In the genomic region with DNA sequence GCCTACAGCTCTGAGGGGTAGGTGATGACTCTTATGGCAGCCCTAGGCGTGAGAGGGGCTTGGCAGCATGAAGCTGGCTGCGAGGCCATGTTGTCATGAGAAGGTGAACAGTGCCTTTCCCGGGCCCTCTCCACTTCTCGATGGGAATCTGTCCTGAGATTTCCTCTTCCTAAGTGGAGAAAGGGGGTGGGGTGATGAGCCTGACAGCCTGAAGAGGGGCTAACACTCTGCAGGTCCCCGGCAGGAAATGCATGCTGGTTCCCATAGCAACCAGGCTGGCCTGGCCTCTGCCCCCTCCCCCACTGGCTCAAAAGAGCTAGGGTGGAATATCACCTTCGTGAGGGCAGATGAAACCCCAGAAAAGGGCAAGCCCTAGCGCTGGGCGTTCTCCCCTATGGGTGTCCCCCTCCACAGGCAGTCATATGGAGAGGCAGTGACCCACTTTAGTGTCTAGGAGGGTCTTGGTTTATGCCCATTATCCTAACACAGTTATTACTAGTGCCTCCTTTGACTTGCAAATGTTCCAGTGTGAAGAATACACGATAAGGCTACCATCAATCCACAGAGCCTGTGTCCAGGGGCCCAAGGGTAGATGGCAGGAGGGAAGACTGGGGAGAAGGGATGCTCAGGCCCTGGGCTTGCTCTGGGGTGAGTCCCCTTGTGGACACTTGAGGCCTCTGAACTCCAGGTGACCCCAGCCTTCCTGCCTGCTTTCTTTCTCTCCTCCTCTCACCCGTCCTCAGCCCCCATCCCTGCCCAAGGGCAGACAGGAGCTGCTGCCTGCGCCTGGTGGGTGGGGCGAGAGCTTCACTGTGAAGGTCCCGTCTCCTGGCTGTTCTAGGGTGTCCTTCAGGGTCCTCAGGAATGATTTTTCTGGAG, we compare ENCODE assay signal across 14 cellular contexts. TPM values are rescaled to one million over a fixed set of nuclear protein-coding genes. Genes with fewer than 3 reads are reported as not detected.
DNase-seq lines count a peak whose midpoint lies in the region; ATAC-seq and TF ChIP-seq lines count a peak whose summit lies in the region.
"Had no signal": no experiment of that assay in that cellular context is flagged by ENCODE, and none has a peak within 500 bp of the region (broad histone marks: within the 10 kb centered on the region; RNA-seq: fewer than 3 reads in every experiment).

No MANE protein-coding gene starts in this region.

- no peak overlapping the region; the same call in 1 of the 2 replicates for H3K14ac ChIP-seq in H9 (ENCODE audit: insufficient read depth, low read length)

- no peaks in the 10 kb centered on the region for H3K79me2 ChIP-seq in H9 (ENCODE audit: insufficient read depth, low read length)

- peaks cover 11% of the 10 kb centered on the region for H3K36me3 ChIP-seq in A673 (ENCODE audit: insufficient read depth, low read length, poor library complexity, severe bottlenecking)

- no peak overlapping the region for H3K4me3 ChIP-seq in A673 (ENCODE audit: low read depth, low read length, poor library complexity, severe bottlenecking)
- peak overlapping the region; percentile 40; the same call in 1 of the 2 replicates for H3K4me3 ChIP-seq in iPS-18c (ENCODE audit: insufficient read depth, low read depth, low read length)
- H3K4me3 ChIP-seq: GM12878 had no signal

- H2BK120ac ChIP-seq in H9 (ENCODE audit: low read depth, low read length, poor library complexity, severe bottlenecking): no peak overlapping the region

- no peak overlapping the region for H3K9ac ChIP-seq in H9 (ENCODE audit: extremely low read depth, insufficient read length, low read length)

- peaks cover 0 to 2% of the 10 kb centered on the region in 2 experiments; a peak in 2 of 5 replicates for H3K9me3 Mint-ChIP-seq in H9
- no peaks in the 10 kb centered on the region for H3K9me3 Mint-ChIP-seq in T-helper 2 cell treated with Interferon-gamma antibody and Interleukin-4, amounts not matched to agents 5 μg/mL and 100 μg/mL, for 36 hours

- intact Hi-C loops in A673 (cut with micrococcal nuclease; ENCODE audit: unreplicated experiment): no loop called here

- H3K27me3 ChIP-seq in A673 (replicated peaks; ENCODE audit: insufficient read depth, low read depth, low read length, poor library complexity): no peaks in the 10 kb centered on the region
- peaks cover 18% of the 10 kb centered on the region; the same call in 1 of the 2 replicates for H3K27me3 ChIP-seq in H9 (ENCODE audit: insufficient read depth, low read length)

- H2BK12ac ChIP-seq in H9 (ENCODE audit: insufficient read length, low read depth, low read length): no peak overlapping the region

- H2BK20ac ChIP-seq in H9 (ENCODE audit: low read depth, low read length, poor library complexity, severe bottlenecking): no peak overlapping the region

- H3K23ac ChIP-seq in H9 (ENCODE audit: insufficient read length, low read depth, low read length): no peak overlapping the region

- no peak overlapping the region for H3K18ac ChIP-seq in H9 (ENCODE audit: insufficient read length, low read depth, low read length)

- BruUV-seq in A673 (replicated peaks; lab: Mats Ljungman, UMichigan): no TSS peak

- peak overlapping the region in 1 of 2 experiments; percentile 72; a peak in 1 of 5 replicates for H3K4me3 Mint-ChIP-seq in H9
- H3K4me3 Mint-ChIP-seq in T-helper 2 cell treated with Interferon-gamma antibody and Interleukin-4, amounts not matched to agents 5 μg/mL and 100 μg/mL, for 36 hours: no peak overlapping the region

- H4K20me1 ChIP-seq in H9 (ENCODE audit: control insufficient read depth, insufficient read depth, insufficient read length): no peaks in the 10 kb centered on the region

- H3K23me2 ChIP-seq in H9 (ENCODE audit: insufficient read length, low read depth, low read length, poor library complexity, severe bottlenecking): no peaks in the 10 kb centered on the region

- ATAC-seq in HG03565 (IDR thresholded peaks at IDR 0.05; ENCODE audit: unreplicated experiment): no peak
- ATAC-seq: GM12878; stimulated activated naive CD8-positive, alpha-beta T cell treated with anti-CD3 and anti-CD28 coated beads, Interleukin-15, Interleukin-2, amounts not matched to agents 100 U/mL and 50 U/mL, for 24 hours had no signal

- no peak overlapping the region for H4K5ac ChIP-seq in H9 (ENCODE audit: insufficient read length, low read depth, low read length)

- H3K27ac ChIP-seq in A673 (ENCODE audit: low read depth, low read length, poor library complexity, severe bottlenecking) (no peak overlapping the region), H9 (ENCODE audit: insufficient read length, low read depth, low read length) (no peak overlapping the region)

- peak overlapping the region in 1 of 3 experiments; percentile 65; a peak in 2 of 7 replicates for H3K27ac Mint-ChIP-seq in H9
- H3K27ac Mint-ChIP-seq in T-helper 2 cell treated with Interferon-gamma antibody and Interleukin-4, amounts not matched to agents 5 μg/mL and 100 μg/mL, for 36 hours: no peak overlapping the region

- H4K91ac ChIP-seq in H9 (ENCODE audit: insufficient read length, low read depth, low read length): no peak overlapping the region

- H3K4me1 ChIP-seq in A673 (ENCODE audit: insufficient read depth, low read length, poor library complexity, severe bottlenecking): peaks cover 18% of the 10 kb centered on the region
- peaks cover 4% of the 10 kb centered on the region; the same call in 1 of the 2 replicates for H3K4me1 ChIP-seq in H9 (ENCODE audit: insufficient read depth, low read length)

- TF ChIP-seq CTCF in A673 (conservative IDR thresholded peaks at IDR 0.05; ENCODE audit: low read depth, low read length) (no peak), H9 (conservative IDR thresholded peaks at IDR 0.05) (peak; percentile 41; the same call in 2 of the 3 replicates)

- peaks cover 79% of the 10 kb centered on the region for H3K27me3 Mint-ChIP-seq in H9 (ENCODE audit: low read depth)
- peaks cover 20% of the 10 kb centered on the region for H3K27me3 Mint-ChIP-seq in T-helper 2 cell treated with Interferon-gamma antibody and Interleukin-4, amounts not matched to agents 5 μg/mL and 100 μg/mL, for 36 hours (ENCODE audit: low read depth)

- no peak overlapping the region for H2AFZ ChIP-seq in H9 (ENCODE audit: low read length)

- H3K9me3 ChIP-seq in A673 (ENCODE audit: low read depth, low read length, poor library complexity, severe bottlenecking) (no peaks in the 10 kb centered on the region), H9 (ENCODE audit: control insufficient read depth, low read depth, low read length) (no peaks in the 10 kb centered on the region), iPS-18c (ENCODE audit: control insufficient read depth, insufficient read depth, low read length) (no peaks in the 10 kb centered on the region)

- no peak overlapping the region for H3K4ac ChIP-seq in H9 (ENCODE audit: low read depth, low read length)

- H4K8ac ChIP-seq in H9 (replicated peaks; ENCODE audit: insufficient read length, low read depth, low read length): no peak overlapping the region

- H2BK5ac ChIP-seq in H9 (ENCODE audit: insufficient read length, low read length): no peak overlapping the region

- H2BK15ac ChIP-seq in H9 (ENCODE audit: low read depth, low read length): no peak overlapping the region

- H2AK5ac ChIP-seq in H9 (ENCODE audit: insufficient read length, low read length): no peak overlapping the region

- CTCF ChIA-PET in A673 (lab: Charles Lee): no interaction called here

- DNase-seq in A673 (ENCODE audit: low spot score): peak; percentile 33
- peak; percentile 87 for DNase-seq in H9
- peak; percentile 77 to 84 for DNase-seq in NCI-H526 (lab: John Stamatoyannopoulos, UW)
- DNase-seq in T-helper 2 cell treated with Interferon-gamma antibody and Interleukin-4, amounts not matched to agents 5 μg/mL and 100 μg/mL, for 36 hours (ENCODE audit: low spot score): no peak
- DNase-seq in NCI-H1048 (lab: John Stamatoyannopoulos, UW): no peak
- no peak for DNase-seq in HuH-7 (ENCODE audit: low spot score)
- DNase-seq: cortex of kidney; DMS79 treated with DMSO at 0.1 percent for 48 hours; kidney; stimulated activated naive CD8-positive, alpha-beta T cell treated with anti-CD3 and anti-CD28 coated beads, Interleukin-15, Interleukin-2, amounts not matched to agents 100 U/mL and 50 U/mL, for 24 hours; SW 1271 had no signal

- H3K36me3 Mint-ChIP-seq in H9 (ENCODE audit: insufficient read depth in 1 of 3, low read depth in 3 of 3): peaks cover 0 to 5% (median 0%) of the 10 kb centered on the region in 3 experiments; a peak in 3 of 7 replicates
- no peaks in the 10 kb centered on the region for H3K36me3 Mint-ChIP-seq in T-helper 2 cell treated with Interferon-gamma antibody and Interleukin-4, amounts not matched to agents 5 μg/mL and 100 μg/mL, for 36 hours (ENCODE audit: low read depth)

- no peak overlapping the region for H3T11ph ChIP-seq in H9 (ENCODE audit: low read length)

- H3K4me1 Mint-ChIP-seq in H9: peaks cover 54 to 60% of the 10 kb centered on the region in 2 experiments
- H3K4me1 Mint-ChIP-seq in T-helper 2 cell treated with Interferon-gamma antibody and Interleukin-4, amounts not matched to agents 5 μg/mL and 100 μg/mL, for 36 hours (ENCODE audit: low read depth): no peaks in the 10 kb centered on the region

- H3K79me1 ChIP-seq in H9 (ENCODE audit: insufficient read depth, low read depth, low read length, poor library complexity, severe bottlenecking): no peaks in the 10 kb centered on the region

- WGBS in H9 (ENCODE audit: extremely low coverage, insufficient read length, low lambda C conversion rate): no CpG with 5 or more reads among the region's 13 CpGs

- H3K4me2 ChIP-seq in H9 (ENCODE audit: insufficient read depth, insufficient read length, low read length): peak overlapping the region; percentile 31

- POLR2A ChIA-PET in A673 (lab: Charles Lee; ENCODE audit: low non-redundant PET): no interaction called here

- no peak overlapping the region for H3K56ac ChIP-seq in H9 (ENCODE audit: insufficient read length, low read depth, low read length)

RNA-seq across cellular contexts. Expression of a gene that starts 13.2 kb away (rescaled TPM):
- total RNA-seq in A673 (2021) (15.6 and 19.4 TPM in 2 replicates), H9 (2021) (0.59 and 1.0 TPM in 2 replicates)
- total RNA-seq: GM12878 had no signal

Comparison
In these comparisons a context has a peak if more than half of its experiments do, and no peak if none do; other contexts are left out.
1. DNase-seq: peak in A673 (single experiment), H9 (single experiment) and NCI-H526 (2 of 2); none in T-helper 2 cell treated with Interferon-gamma antibody and Interleukin-4, amounts not matched to agents 5 μg/mL and 100 μg/mL, for 36 hours (single experiment), NCI-H1048 (single experiment) and HuH-7 (single experiment).